Comparison of ENCODE assay signal across 21 cellular contexts in the genomic region with DNA sequence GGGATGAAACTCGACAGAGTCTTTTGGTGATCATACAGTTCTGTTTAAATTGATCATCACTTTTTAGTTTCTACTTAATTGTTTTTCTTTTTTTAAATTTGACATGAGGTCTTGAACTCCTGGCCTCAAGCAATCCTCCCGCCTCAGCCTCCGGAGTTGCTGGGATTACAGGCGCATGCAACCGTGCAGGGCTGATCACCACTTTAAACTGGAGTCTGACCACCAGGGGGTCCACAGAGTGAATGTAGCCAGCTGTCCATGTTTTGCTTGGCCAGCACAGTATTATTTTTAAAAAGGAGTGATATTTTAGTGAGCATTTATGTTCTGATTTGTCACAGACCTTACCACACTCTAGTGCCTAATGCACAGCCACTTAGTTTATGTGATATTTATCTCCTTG. TPM values are rescaled to one million over a fixed set of nuclear protein-coding genes. Genes with fewer than 3 reads are reported as not detected.
DNase-seq lines count a peak whose midpoint lies in the region; FAIRE-seq and TF ChIP-seq lines count a peak whose summit lies in the region.
"Had no signal": no experiment of that assay in that cellular context is flagged by ENCODE, and none has a peak within 500 bp of the region (broad histone marks: within the 10 kb centered on the region; RNA-seq: fewer than 3 reads in every experiment).

No MANE protein-coding gene starts in this region.

- CTCF ChIA-PET in HEK293 (lab: Yijun Ruan, JAX), result interaction anchor here (0.7 kb wide), 1 partner anchor 11 kb away, joined by 3 read pairs; a partner anchor contains a TSS

- H3K4me2 ChIP-seq in astrocyte (ENCODE audit: low read length) (no peak overlapping the region), H9 (ENCODE audit: insufficient read depth, insufficient read length, low read length) (no peak overlapping the region)

- H3K79me2 ChIP-seq in astrocyte (ENCODE audit: insufficient read depth, low read length) (peaks cover 76% of the 10 kb centered on the region), H9 (ENCODE audit: insufficient read depth, low read length) (no peaks in the 10 kb centered on the region)

- H3K27ac ChIP-seq in HEK293 (ENCODE audit: extremely low read depth, low read depth, low read length), result no peak overlapping the region
- H3K27ac ChIP-seq in astrocyte (ENCODE audit: low read depth, low read length), result no peak overlapping the region
- H3K27ac ChIP-seq in H9 (ENCODE audit: insufficient read length, low read depth, low read length), result no peak overlapping the region
- H3K27ac ChIP-seq: SJSA1 had no signal

- H3K4me1 ChIP-seq in HEK293 (ENCODE audit: control insufficient read depth, insufficient read depth, low read length), result peaks cover 11% of the 10 kb centered on the region
- H3K4me1 ChIP-seq in astrocyte (ENCODE audit: insufficient read depth, low read length), result no peaks in the 10 kb centered on the region
- no peaks in the 10 kb centered on the region for H3K4me1 ChIP-seq in H9 (ENCODE audit: insufficient read depth, low read length)

- no peak overlapping the region for H3K56ac ChIP-seq in H9 (ENCODE audit: insufficient read length, low read depth, low read length)

- no peaks in the 10 kb centered on the region for H3K27me3 ChIP-seq in astrocyte (ENCODE audit: insufficient read depth, low read length)
- H3K27me3 ChIP-seq in H9 (ENCODE audit: insufficient read depth, low read length), result no peaks in the 10 kb centered on the region
- H3K27me3 ChIP-seq: SJSA1 had no signal

- H3K27me3 Mint-ChIP-seq in astrocyte (ENCODE audit: low read depth, unreplicated experiment) (no peaks in the 10 kb centered on the region), nephron progenitor cell (ENCODE audit: low read depth, poor library complexity) (peaks cover 2% of the 10 kb centered on the region), H9 (ENCODE audit: low read depth) (no peaks in the 10 kb centered on the region)

- H3K36me3 Mint-ChIP-seq in astrocyte (ENCODE audit: low read depth, unreplicated experiment), result no peaks in the 10 kb centered on the region
- H3K36me3 Mint-ChIP-seq in nephron progenitor cell (ENCODE audit: low read depth), result peaks cover 16% of the 10 kb centered on the region
- H3K36me3 Mint-ChIP-seq in H9 (ENCODE audit: insufficient read depth in 1 of 3, low read depth in 3 of 3), result no peaks in the 10 kb centered on the region

- no peak overlapping the region for H2BK120ac ChIP-seq in H9 (ENCODE audit: low read depth, low read length, poor library complexity, severe bottlenecking)

- no peak overlapping the region for H4K91ac ChIP-seq in H9 (ENCODE audit: insufficient read length, low read depth, low read length)

- H2AFZ ChIP-seq in astrocyte (ENCODE audit: low read depth, low read length) (no peak overlapping the region), H9 (ENCODE audit: low read length) (no peak overlapping the region)

- H3K9ac ChIP-seq in astrocyte (ENCODE audit: low read length) (no peak overlapping the region), H9 (ENCODE audit: extremely low read depth, insufficient read length, low read length) (no peak overlapping the region)

- no CpG with 5 or more reads among the region's 5 CpGs for WGBS in H9 (ENCODE audit: extremely low coverage, insufficient read length, low lambda C conversion rate)

- no peak overlapping the region for H3K4ac ChIP-seq in H9 (ENCODE audit: low read depth, low read length)

- H3K14ac ChIP-seq in H9 (ENCODE audit: insufficient read depth, low read length), result no peak overlapping the region

- H3K4me3 Mint-ChIP-seq in astrocyte (ENCODE audit: unreplicated experiment), result no peak overlapping the region
- H3K4me3 Mint-ChIP-seq in nephron progenitor cell, result no peak overlapping the region
- no peak overlapping the region for H3K4me3 Mint-ChIP-seq in H9
- H3K4me3 Mint-ChIP-seq: T-helper 2 cell treated with Interferon-gamma antibody and Interleukin-4, amounts not matched to agents 5 μg/mL and 100 μg/mL, for 36 hours had no signal

- no peak overlapping the region for H4K5ac ChIP-seq in H9 (ENCODE audit: insufficient read length, low read depth, low read length)

- H2BK20ac ChIP-seq in H9 (ENCODE audit: low read depth, low read length, poor library complexity, severe bottlenecking), result no peak overlapping the region

- FAIRE-seq in astrocyte (lab: Jason Lieb, UNC), result no peak
- FAIRE-seq: endometrium, G401.6 had no signal

- H4K20me1 ChIP-seq in astrocyte (ENCODE audit: insufficient read depth, low read length), result peaks cover 46% of the 10 kb centered on the region
- H4K20me1 ChIP-seq in H9 (ENCODE audit: control insufficient read depth, insufficient read depth, insufficient read length), result no peaks in the 10 kb centered on the region

- H4K8ac ChIP-seq in H9 (replicated peaks; ENCODE audit: insufficient read length, low read depth, low read length), result no peak overlapping the region

- H3K23me2 ChIP-seq in H9 (ENCODE audit: insufficient read length, low read depth, low read length, poor library complexity, severe bottlenecking), result no peaks in the 10 kb centered on the region

- no peak overlapping the region for H2BK15ac ChIP-seq in H9 (ENCODE audit: low read depth, low read length)

- H3K18ac ChIP-seq in H9 (ENCODE audit: insufficient read length, low read depth, low read length), result no peak overlapping the region

- no peak for TF ChIP-seq CTCF in HEK293 (tag by site-specific recombination; IDR thresholded peaks at IDR 0.05)
- TF ChIP-seq CTCF in astrocyte (IDR thresholded peaks at IDR 0.05; ENCODE audit: insufficient read depth, low read depth, low read length), result peak; percentile 14
- peak; percentile 15 for TF ChIP-seq CTCF in nephron progenitor cell (IDR thresholded peaks at IDR 0.05)
- TF ChIP-seq CTCF in H9 (conservative IDR thresholded peaks at IDR 0.05), result no peak
- TF ChIP-seq CTCF in GM10266 (IDR thresholded peaks at IDR 0.05; ENCODE audit: control insufficient read depth, insufficient read depth, low read depth, missing control alignments), result no peak

- H3K9me3 ChIP-seq in HEK293 (ENCODE audit: control insufficient read depth, insufficient read depth, low read depth, low read length) (no peaks in the 10 kb centered on the region), astrocyte (ENCODE audit: insufficient read depth, low read depth, low read length) (no peaks in the 10 kb centered on the region), H9 (ENCODE audit: control insufficient read depth, low read depth, low read length) (no peaks in the 10 kb centered on the region)
- H3K9me3 ChIP-seq: mucosa of descending colon, SJSA1 had no signal

- H3K4me3 ChIP-seq in HEK293 (ENCODE audit: low read depth, low read length) (no peak overlapping the region), astrocyte (ENCODE audit: insufficient read depth, low read depth, low read length) (no peak overlapping the region)
- H3K4me3 ChIP-seq: mucosa of descending colon, SJSA1 had no signal

- no peak overlapping the region for H3K23ac ChIP-seq in H9 (ENCODE audit: insufficient read length, low read depth, low read length)

- H3K9me3 Mint-ChIP-seq in astrocyte (ENCODE audit: unreplicated experiment), result no peaks in the 10 kb centered on the region
- peaks cover 12% of the 10 kb centered on the region for H3K9me3 Mint-ChIP-seq in nephron progenitor cell
- no peaks in the 10 kb centered on the region for H3K9me3 Mint-ChIP-seq in H9
- H3K9me3 Mint-ChIP-seq: T-helper 2 cell treated with Interferon-gamma antibody and Interleukin-4, amounts not matched to agents 5 μg/mL and 100 μg/mL, for 36 hours had no signal

- H2BK12ac ChIP-seq in H9 (ENCODE audit: insufficient read length, low read depth, low read length), result no peak overlapping the region

- H3K79me1 ChIP-seq in H9 (ENCODE audit: insufficient read depth, low read depth, low read length, poor library complexity, severe bottlenecking), result peaks cover 4% of the 10 kb centered on the region

- POLR2A ChIA-PET in HEK293 (lab: Yijun Ruan, JAX), result no interaction called here

- H2AK5ac ChIP-seq in H9 (ENCODE audit: insufficient read length, low read length), result no peak overlapping the region

- H3K27ac Mint-ChIP-seq in astrocyte (ENCODE audit: unreplicated experiment) (no peak overlapping the region), nephron progenitor cell (no peak overlapping the region), H9 (no peak overlapping the region)
- H3K27ac Mint-ChIP-seq: T-helper 2 cell treated with Interferon-gamma antibody and Interleukin-4, amounts not matched to agents 5 μg/mL and 100 μg/mL, for 36 hours had no signal

- H3K4me1 Mint-ChIP-seq in astrocyte (ENCODE audit: low read depth, unreplicated experiment) (peaks cover 11% of the 10 kb centered on the region), nephron progenitor cell (peaks cover 45% of the 10 kb centered on the region), H9 (peaks cover 4 to 5% of the 10 kb centered on the region in 2 experiments; a peak in 3 of 4 replicates)

- H2BK5ac ChIP-seq in H9 (ENCODE audit: insufficient read length, low read length), result no peak overlapping the region

- DNase-seq in ELR (ENCODE audit: low read depth) (peak; percentile 27), astrocyte (ENCODE audit: low read depth) (no peak), nephron progenitor cell (no peak), H9 (no peak), GM10266 (ENCODE audit: extremely low spot score) (no peak), NCI-H1105 treated with DMSO at 0.1 percent for 48 hours (lab: John Stamatoyannopoulos, UW) (no peak), KG1 (lab: John Stamatoyannopoulos, UW) (no peak)
- DNase-seq: activated CD4-positive, CD25-positive, alpha-beta regulatory T cell treated with anti-CD3 and anti-CD28 coated beads, Interleukin-2, amount 50 U/mL, for 72 hours; activated effector memory CD4-positive, alpha-beta T cell treated with Interleukin-2 at 50 U/mL for 16 hours; foreskin melanocyte; Kasumi-1; mucosa of descending colon; NCI-H1436 treated with DMSO at 0.1 percent for 48 hours; NCI-H226; stimulated activated CD4-positive, alpha-beta T cell treated with anti-CD3 and anti-CD28 coated beads, Interleukin-4, amount 100 ng/mL, for 1 hour; substantia nigra had no signal

- H3K36me3 ChIP-seq in HEK293 (ENCODE audit: control insufficient read depth in 2 of 2, insufficient read depth in 1 of 2, low read length in 2 of 2), result no peaks in the 10 kb centered on the region
- no peaks in the 10 kb centered on the region for H3K36me3 ChIP-seq in astrocyte (ENCODE audit: insufficient read depth, low read length)
- H3K36me3 ChIP-seq: SJSA1 had no signal

- no peak overlapping the region for H3T11ph ChIP-seq in H9 (ENCODE audit: low read length)

TF ChIP-seq in HEK293, 187 proteins besides CTCF, POLR2A, EP300 and RAD21 (continues in another document):
- no peak for TF ChIP-seq MYNN (tag by site-specific recombination; IDR thresholded peaks at IDR 0.05; ENCODE audit: borderline replicate concordance)

RNA-seq across cellular contexts. Expression of a gene that starts 10.7 kb away (rescaled TPM):
- total RNA-seq in astrocyte (38.0 and 44.8 TPM in 2 replicates), H9 (2021) (19.5 and 21.7 TPM in 2 replicates)

Comparison
In these comparisons a context has a peak if more than half of its experiments do, and no peak if none do; other contexts are left out.
1. CTCF ChIP-seq: peak in astrocyte (single experiment) and nephron progenitor cell (single experiment); none in HEK293 (single experiment), H9 (single experiment) and GM10266 (single experiment).